In the genomic region with DNA sequence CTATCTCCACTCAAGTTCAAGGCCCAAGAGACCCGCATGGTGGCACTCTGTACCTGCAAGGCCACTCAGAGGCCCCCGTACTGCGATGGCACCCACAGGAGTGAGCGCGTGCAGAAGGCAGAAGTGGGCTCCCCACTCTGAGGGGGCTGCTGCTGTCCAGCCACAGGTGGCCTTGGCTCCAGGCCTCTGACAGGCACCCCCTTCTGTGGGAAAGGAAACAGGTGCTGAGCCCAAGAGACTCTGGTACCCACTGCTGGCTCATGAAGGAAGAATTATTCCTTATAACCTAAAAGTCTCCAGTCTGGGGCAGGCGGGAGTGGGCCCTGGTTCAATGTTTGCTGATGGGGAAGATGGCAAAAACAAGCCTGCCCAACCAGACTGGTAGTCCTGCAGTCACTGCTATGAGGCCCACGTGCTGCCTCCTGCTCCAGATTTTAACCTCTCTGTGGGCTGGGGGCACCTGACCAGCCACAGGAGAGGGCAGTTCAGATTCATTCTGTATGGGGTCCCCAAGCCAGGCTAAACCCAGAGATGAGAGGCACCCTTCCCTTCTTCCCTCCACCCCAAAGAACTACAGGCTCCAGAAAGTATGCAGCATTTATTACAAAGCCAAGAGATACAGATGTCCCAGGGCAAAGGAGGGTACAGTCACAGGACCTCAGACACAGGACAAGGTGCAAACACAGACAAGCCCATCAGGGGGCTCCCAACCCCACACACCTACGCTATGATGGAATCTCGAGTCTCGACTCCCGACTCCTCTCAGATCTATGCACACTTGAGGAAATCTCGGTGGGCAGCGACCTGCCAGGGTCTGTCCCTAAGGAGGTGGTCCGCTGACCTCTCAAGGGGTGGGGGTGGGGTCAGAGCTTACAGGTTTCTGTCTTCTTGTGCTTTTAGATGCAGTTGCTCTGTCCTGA, we compare ENCODE assay signal across 8 cellular contexts. TPM values are rescaled to one million over a fixed set of nuclear protein-coding genes. Genes with fewer than 3 reads are reported as not detected.
DNase-seq lines count a peak whose midpoint lies in the region; ATAC-seq, FAIRE-seq and TF ChIP-seq lines count a peak whose summit lies in the region.

No MANE protein-coding gene starts in this region.

- H3K36me3 ChIP-seq in keratinocyte (ENCODE audit: control insufficient read depth in 2 of 2, extremely low read depth in 1 of 2, insufficient read depth in 2 of 2, low read length in 2 of 2) = peaks cover 19 to 31% of the 10 kb centered on the region in 2 experiments

- H2AFZ ChIP-seq in keratinocyte (ENCODE audit: control insufficient read depth, low read length) = no peak overlapping the region

- no peak overlapping the region for H3K9ac ChIP-seq in keratinocyte (ENCODE audit: control insufficient read depth, extremely low read depth, insufficient read depth, low read length)

- H3K27me3 ChIP-seq in keratinocyte (ENCODE audit: control insufficient read depth, extremely low read depth, insufficient read depth, low read length) = no peaks in the 10 kb centered on the region

- peaks cover 14% of the 10 kb centered on the region for H3K4me1 ChIP-seq in keratinocyte (ENCODE audit: control insufficient read depth, extremely low read depth, insufficient read depth, low read length)

- POLR2A ChIA-PET in activated CD4-positive, alpha-beta memory T cell treated with anti-CD3 and anti-CD28 coated beads, Interleukin-2, amount 10 ng/mL, durations not matched to agents 7 days and 5 days (lab: Charles Lee) = interaction anchor here (3.4 kb wide), 1 partner anchor 58 kb away, joined by 15 read pairs; the partner anchor contains the start of gene EPOP

- H3K9me3 Mint-ChIP-seq in activated CD4-positive, alpha-beta memory T cell treated with anti-CD3 and anti-CD28 coated beads, Interleukin-2, amount 10 ng/mL, durations not matched to agents 7 days and 5 days = no peaks in the 10 kb centered on the region

- H3K36me3 Mint-ChIP-seq in activated CD4-positive, alpha-beta memory T cell treated with anti-CD3 and anti-CD28 coated beads, Interleukin-2, amount 10 ng/mL, durations not matched to agents 7 days and 5 days (ENCODE audit: low read depth) = peaks cover 23% of the 10 kb centered on the region

- no peak overlapping the region for H3K4me2 ChIP-seq in keratinocyte (ENCODE audit: control insufficient read depth, extremely low read depth, insufficient read depth, low read depth, low read length)

- DNase-seq in AG10803 (ENCODE audit: low read depth) = no peak
- DNase-seq in activated CD4-positive, alpha-beta memory T cell treated with anti-CD3 and anti-CD28 coated beads, Interleukin-2, amount 10 ng/mL, durations not matched to agents 7 days and 5 days = no peak
- no peak for DNase-seq in keratinocyte (ENCODE audit: low read depth, low spot score)
- no peak for DNase-seq in NCI-H2081 (lab: John Stamatoyannopoulos, UW)
- DNase-seq in omental fat pad (ENCODE audit: low spot score) = no peak

- H3K79me2 ChIP-seq in keratinocyte (ENCODE audit: control insufficient read depth, insufficient read depth, low read length) = peaks cover 13% of the 10 kb centered on the region

- H3K9me1 ChIP-seq in keratinocyte (ENCODE audit: control insufficient read depth, extremely low read depth, insufficient read depth, low read length) = no peaks in the 10 kb centered on the region

- H4K20me1 ChIP-seq in keratinocyte (ENCODE audit: control insufficient read depth, extremely low read depth, insufficient read depth, low read length) = no peaks in the 10 kb centered on the region

- H3K27ac Mint-ChIP-seq in activated CD4-positive, alpha-beta memory T cell treated with anti-CD3 and anti-CD28 coated beads, Interleukin-2, amount 10 ng/mL, durations not matched to agents 7 days and 5 days = peak overlapping the region; percentile 63

- ATAC-seq in HG02571 (IDR thresholded peaks at IDR 0.05; ENCODE audit: unreplicated experiment) (no peak), omental fat pad (ENCODE audit: low FRiP score) (no peak), GM18502 (IDR thresholded peaks at IDR 0.05; ENCODE audit: poor library complexity, unreplicated experiment) (no peak)

- peaks cover 53% of the 10 kb centered on the region for H3K4me1 Mint-ChIP-seq in activated CD4-positive, alpha-beta memory T cell treated with anti-CD3 and anti-CD28 coated beads, Interleukin-2, amount 10 ng/mL, durations not matched to agents 7 days and 5 days

- peak overlapping the region; percentile 11 for H3K4me3 Mint-ChIP-seq in activated CD4-positive, alpha-beta memory T cell treated with anti-CD3 and anti-CD28 coated beads, Interleukin-2, amount 10 ng/mL, durations not matched to agents 7 days and 5 days

- H3K9me3 ChIP-seq in keratinocyte (ENCODE audit: control insufficient read depth, low read depth, low read length) = no peaks in the 10 kb centered on the region

- no peaks in the 10 kb centered on the region for H3K27me3 Mint-ChIP-seq in activated CD4-positive, alpha-beta memory T cell treated with anti-CD3 and anti-CD28 coated beads, Interleukin-2, amount 10 ng/mL, durations not matched to agents 7 days and 5 days

- FAIRE-seq in keratinocyte (lab: Jason Lieb, UNC) = no peak

- H3K4me3 ChIP-seq in AG10803 (ENCODE audit: low read length) = no peak overlapping the region
- H3K4me3 ChIP-seq in keratinocyte (ENCODE audit: control insufficient read depth in 2 of 3, extremely low read depth in 1 of 3, insufficient read depth in 2 of 3, low read depth in 1 of 3, low read length in 3 of 3) = no peak overlapping the region

- dilution Hi-C loops in keratinocyte (cut with MboI; ENCODE audit: extremely low pct_ligation_motif_present, low sequenced_read_pairs) = no loop called here

- TF ChIP-seq CTCF in AG10803 (conservative IDR thresholded peaks at IDR 0.05; ENCODE audit: low read length) (0 out of 2 replicates have a peak, but pooled peaks have one; percentile 5), GM12872 (IDR thresholded peaks at IDR 0.05; ENCODE audit: insufficient read depth, low read depth, low read length) (peak; percentile 60), keratinocyte (optimal IDR thresholded peaks at IDR 0.05 in 1 of 3, IDR thresholded peaks at IDR 0.05 in 1 of 3, conservative IDR thresholded peaks at IDR 0.05 in 1 of 3; ENCODE audit: extremely low read depth in 1 of 3, insufficient read depth in 2 of 3, low read length in 3 of 3) (peak in 2 of 3 experiments; percentile 28 to 32), omental fat pad (IDR thresholded peaks at IDR 0.05) (no peak)

- CTCF ChIA-PET in activated CD4-positive, alpha-beta memory T cell treated with anti-CD3 and anti-CD28 coated beads, Interleukin-2, amount 10 ng/mL, durations not matched to agents 7 days and 5 days (lab: Charles Lee) = interaction anchor here (1.7 to 4.8 kb wide), 4 partner anchors 10 to 58 kb away, joined by 7 to 86 read pairs (median 14); partner anchors contain the start of gene EPOP

- H3K27ac ChIP-seq in keratinocyte (ENCODE audit: control insufficient read depth, insufficient read depth, low read length) = no peak overlapping the region

RNA-seq across cellular contexts. Expression of gene CISD3, which starts 3.4 kb away (rescaled TPM):
- 10 to 100 TPM; 42.8 to 48.6 TPM for total RNA-seq in activated CD4-positive, alpha-beta memory T cell treated with anti-CD3 and anti-CD28 coated beads, Interleukin-2, amount 10 ng/mL, durations not matched to agents 7 days and 5 days
- polyA plus RNA-seq in keratinocyte = 10.4 to 25.6 TPM (median 17.1 TPM) in 3 replicates
- 2.1 TPM for polyA plus RNA-seq in keratinocyte (2011; ENCODE audit: low read depth)
- polyA plus RNA-seq in keratinocyte (2011; cell fraction: cytosol; rRNA removed) = 11.2 and 20.0 TPM in 2 replicates
- polyA plus RNA-seq in keratinocyte (2011; cell fraction: nucleus; rRNA removed) = 4.3 and 4.5 TPM in 2 replicates
- polyA plus RNA-seq in keratinocyte (2012; ENCODE audit: low replicate concordance) = 15.6 and 35.2 TPM in 2 replicates
- polyA minus RNA-seq in keratinocyte = 4.9 to 16.3 TPM (median 5.5 TPM) in 3 replicates
- polyA minus RNA-seq in keratinocyte (2011; cell fraction: cytosol; rRNA and poly(A)+ RNA removed) = 12.9 TPM
- 1.7 and 2.9 TPM in 2 replicates for polyA minus RNA-seq in keratinocyte (2011; cell fraction: nucleus; rRNA and poly(A)+ RNA removed)
- 10 to 100 TPM in 3 of 4 donors, 1 to 10 TPM in 1; 7.6 to 25.5 (median 15.7) TPM for total RNA-seq in omental fat pad

RNA-seq across cellular contexts. Expression of gene PCGF2, which starts 14.6 kb away (rescaled TPM):
- total RNA-seq in activated CD4-positive, alpha-beta memory T cell treated with anti-CD3 and anti-CD28 coated beads, Interleukin-2, amount 10 ng/mL, durations not matched to agents 7 days and 5 days = 1 to 10 TPM; 2.6 to 3.3 TPM
- polyA plus RNA-seq in keratinocyte = 3.3 to 6.9 TPM (median 4.1 TPM) in 3 replicates
- polyA plus RNA-seq in keratinocyte (2011; ENCODE audit: low read depth) = 14.1 TPM
- 6.6 and 11.6 TPM in 2 replicates for polyA plus RNA-seq in keratinocyte (2011; cell fraction: cytosol; rRNA removed)
- 10.1 and 12.5 TPM in 2 replicates for polyA plus RNA-seq in keratinocyte (2011; cell fraction: nucleus; rRNA removed)
- 14.9 and 19.0 TPM in 2 replicates for polyA plus RNA-seq in keratinocyte (2012; ENCODE audit: low replicate concordance)
- 3.1 to 24.6 TPM (median 5.8 TPM) in 3 replicates for polyA minus RNA-seq in keratinocyte
- polyA minus RNA-seq in keratinocyte (2011; cell fraction: cytosol; rRNA and poly(A)+ RNA removed) = 15.5 TPM
- 3.2 and 6.3 TPM in 2 replicates for polyA minus RNA-seq in keratinocyte (2011; cell fraction: nucleus; rRNA and poly(A)+ RNA removed)
- 10 to 100 TPM in 1 of 4 donors, 1 to 10 TPM in 3; 3.2 to 17.0 (median 6.1) TPM for total RNA-seq in omental fat pad

RNA-seq across cellular contexts. Expression of gene PSMB3, which starts 19.0 kb away (rescaled TPM):
- total RNA-seq in activated CD4-positive, alpha-beta memory T cell treated with anti-CD3 and anti-CD28 coated beads, Interleukin-2, amount 10 ng/mL, durations not matched to agents 7 days and 5 days = 100 to 1,000 TPM; 241 to 242 TPM
- polyA plus RNA-seq in keratinocyte = 294 to 346 TPM (median 316 TPM) in 3 replicates
- polyA plus RNA-seq in keratinocyte (2011; ENCODE audit: low read depth) = 56.5 TPM
- polyA plus RNA-seq in keratinocyte (2011; cell fraction: cytosol; rRNA removed) = 303 and 332 TPM in 2 replicates
- polyA plus RNA-seq in keratinocyte (2011; cell fraction: nucleus; rRNA removed) = 227 and 268 TPM in 2 replicates
- 178 and 256 TPM in 2 replicates for polyA plus RNA-seq in keratinocyte (2012; ENCODE audit: low replicate concordance)
- polyA minus RNA-seq in keratinocyte = 224 to 376 TPM (median 273 TPM) in 3 replicates
- 175 TPM for polyA minus RNA-seq in keratinocyte (2011; cell fraction: cytosol; rRNA and poly(A)+ RNA removed)
- 65.1 and 65.2 TPM in 2 replicates for polyA minus RNA-seq in keratinocyte (2011; cell fraction: nucleus; rRNA and poly(A)+ RNA removed)
- 100 to 1,000 TPM; 140 to 169 (median 155) TPM for total RNA-seq in omental fat pad

RNA-seq across cellular contexts. Expression of gene MLLT6, which starts 28.5 kb away (rescaled TPM):
- 100 to 1,000 TPM; 262 to 265 TPM for total RNA-seq in activated CD4-positive, alpha-beta memory T cell treated with anti-CD3 and anti-CD28 coated beads, Interleukin-2, amount 10 ng/mL, durations not matched to agents 7 days and 5 days
- 17.4 to 18.1 TPM (median 17.7 TPM) in 3 replicates for polyA plus RNA-seq in keratinocyte
- 20.2 TPM for polyA plus RNA-seq in keratinocyte (2011; ENCODE audit: low read depth)
- 7.7 and 11.0 TPM in 2 replicates for polyA plus RNA-seq in keratinocyte (2011; cell fraction: cytosol; rRNA removed)
- 46.1 and 53.2 TPM in 2 replicates for polyA plus RNA-seq in keratinocyte (2011; cell fraction: nucleus; rRNA removed)
- 14.3 and 16.5 TPM in 2 replicates for polyA plus RNA-seq in keratinocyte (2012; ENCODE audit: low replicate concordance)
- 23.1 to 34.2 TPM (median 24.0 TPM) in 3 replicates for polyA minus RNA-seq in keratinocyte
- 28.6 TPM for polyA minus RNA-seq in keratinocyte (2011; cell fraction: cytosol; rRNA and poly(A)+ RNA removed)
- polyA minus RNA-seq in keratinocyte (2011; cell fraction: nucleus; rRNA and poly(A)+ RNA removed) = 25.5 and 29.3 TPM in 2 replicates
- total RNA-seq in omental fat pad = 100 to 1,000 TPM in 1 of 4 donors, 10 to 100 TPM in 3; 38.7 to 108 (median 54.8) TPM

RNA-seq across cellular contexts. Expression of gene EPOP, which starts 58.8 kb away (rescaled TPM):
- total RNA-seq in activated CD4-positive, alpha-beta memory T cell treated with anti-CD3 and anti-CD28 coated beads, Interleukin-2, amount 10 ng/mL, durations not matched to agents 7 days and 5 days = 10 to 100 TPM; 10.2 to 10.3 TPM
- 2.1 to 4.4 TPM (median 3.2 TPM) in 3 replicates for polyA plus RNA-seq in keratinocyte
- polyA plus RNA-seq in keratinocyte (2011; ENCODE audit: low read depth) = 2.2 TPM
- polyA plus RNA-seq in keratinocyte (2011; cell fraction: cytosol; rRNA removed) = 3.9 and 6.1 TPM in 2 replicates
- polyA plus RNA-seq in keratinocyte (2011; cell fraction: nucleus; rRNA removed) = 3.5 and 4.5 TPM in 2 replicates
- 6.7 and 8.6 TPM in 2 replicates for polyA plus RNA-seq in keratinocyte (2012; ENCODE audit: low replicate concordance)
- polyA minus RNA-seq in keratinocyte = 1.4 to 3.8 TPM (median 2.2 TPM) in 3 replicates
- 5.9 TPM for polyA minus RNA-seq in keratinocyte (2011; cell fraction: cytosol; rRNA and poly(A)+ RNA removed)
- 1.9 and 2.6 TPM in 2 replicates for polyA minus RNA-seq in keratinocyte (2011; cell fraction: nucleus; rRNA and poly(A)+ RNA removed)
- 1 to 10 TPM in 2 of 4 donors, under 1 TPM in 2; 0.38 to 5.2 (median 1.5) TPM for total RNA-seq in omental fat pad

Comparison
In these comparisons a context has a peak if more than half of its experiments do, and no peak if none do; other contexts are left out.
1. CTCF ChIP-seq: peak in AG10803 (single experiment), GM12872 (single experiment) and keratinocyte (2 of 3); none in omental fat pad (0 of 3).